1 cellular context compared by ENCODE assay signal in genomic region chr5:141681695-141682641, GRCh38.
A peak's percentile ranks its signal among the peaks of the same experiment; 100 is the strongest.
TF ChIP-seq lines count a peak whose summit lies in the region.

TSS of gene ARAP3 (minus strand) at chr5:141682230. CDS start at chr5:141680486, 1,744 bp downstream.

TF ChIP-seq in K562, 482 proteins besides CTCF, POLR2A, EP300 and RAD21 (continued from another document and continues in another):
- no peak for TF ChIP-seq ZNF277 (CRISPR knock-in tag; IDR thresholded peaks at IDR 0.05; ENCODE audit: borderline replicate concordance)
- TF ChIP-seq TBL1XR1 (IDR thresholded peaks at IDR 0.05; ENCODE audit: low read length in 2 of 2), result peak in 1 of 2 experiments; percentile 48; a peak in 1 of 4 replicates
- peak; percentile 85 to 93; a peak in 3 of 4 replicates for TF ChIP-seq UBTF (IDR thresholded peaks at IDR 0.05; ENCODE audit: borderline replicate concordance in 1 of 2, low read depth in 2 of 2, low read length in 2 of 2)
- TF ChIP-seq NFYB (IDR thresholded peaks at IDR 0.05; ENCODE audit: extremely low read depth, insufficient read length), result no peak
- peak; percentile 90 for TF ChIP-seq MGA (IDR thresholded peaks at IDR 0.05)
- no peak for TF ChIP-seq THRAP3 (IDR thresholded peaks at IDR 0.05; ENCODE audit: borderline replicate concordance)
- TF ChIP-seq KLF10 (CRISPR knock-in tag; IDR thresholded peaks at IDR 0.05), result no peak
- TF ChIP-seq ATF7 (IDR thresholded peaks at IDR 0.05), result 0 out of 2 replicates have a peak, but pooled peaks have one; percentile 12
- TF ChIP-seq EP400 (IDR thresholded peaks at IDR 0.05), result 0 out of 2 replicates have a peak, but pooled peaks have one; percentile 7
- peak; percentile 46 for TF ChIP-seq DPF2 (IDR thresholded peaks at IDR 0.05)
- TF ChIP-seq BHLHE40 (IDR thresholded peaks at IDR 0.05; ENCODE audit: low read length), result peak; percentile 59
- TF ChIP-seq LCOR (CRISPR knock-in tag; IDR thresholded peaks at IDR 0.05), result peak; percentile 90
- 0 out of 2 replicates have a peak, but pooled peaks have one; percentile 26 for TF ChIP-seq ZNF263 (CRISPR knock-in tag; IDR thresholded peaks at IDR 0.05; ENCODE audit: borderline replicate concordance)
- peak; percentile 62; the same call in 1 of the 2 replicates for TF ChIP-seq GTF2E2 (tag; IDR thresholded peaks at IDR 0.05)
- 0 out of 4 replicates have a peak, but pooled peaks of 1 of the 2 experiments have one; percentile 13 for TF ChIP-seq KDM4B (IDR thresholded peaks at IDR 0.05; ENCODE audit: borderline replicate concordance in 2 of 2, low read depth in 1 of 2)
- no peak for TF ChIP-seq E2F8 (IDR thresholded peaks at IDR 0.05; ENCODE audit: low read depth, partially characterized antibody)
- peak; percentile 62; the same call in 1 of the 2 replicates for TF ChIP-seq E2F3 (CRISPR knock-in tag; IDR thresholded peaks at IDR 0.05)
- 0 out of 2 replicates have a peak, but pooled peaks have one; percentile 60 for TF ChIP-seq THRB (CRISPR knock-in tag; conservative IDR thresholded peaks at IDR 0.05)
- TF ChIP-seq KAT7 (CRISPR knock-in tag; IDR thresholded peaks at IDR 0.05; ENCODE audit: borderline replicate concordance), result peak; percentile 53; the same call in 1 of the 2 replicates
- TF ChIP-seq CTBP1 (IDR thresholded peaks at IDR 0.05; ENCODE audit: borderline replicate concordance), result peak; percentile 30; the same call in 1 of the 2 replicates
- 0 out of 2 replicates have a peak, but pooled peaks have one; percentile 37 for TF ChIP-seq ZNF696 (CRISPR knock-in tag; conservative IDR thresholded peaks at IDR 0.05)
- TF ChIP-seq ZNF12 (CRISPR knock-in tag; IDR thresholded peaks at IDR 0.05), result 0 out of 2 replicates have a peak, but pooled peaks have one; percentile 61
- TF ChIP-seq PHF21A (IDR thresholded peaks at IDR 0.05; ENCODE audit: borderline replicate concordance, low read depth), result peak; percentile 45; the same call in 1 of the 2 replicates
- TF ChIP-seq MYNN (IDR thresholded peaks at IDR 0.05), result peak; percentile 86
- no peak for TF ChIP-seq MYNN (CRISPR knock-in tag; IDR thresholded peaks at IDR 0.05)
- no peak for TF ChIP-seq ILF3 (IDR thresholded peaks at IDR 0.05; ENCODE audit: borderline replicate concordance)
- no peak for TF ChIP-seq GTF2F1 (IDR thresholded peaks at IDR 0.05; ENCODE audit: low read depth, low read length)
- TF ChIP-seq BRF2 (IDR thresholded peaks at IDR 0.05; ENCODE audit: borderline replicate concordance, insufficient read depth, insufficient read length), result no peak
- TF ChIP-seq E2F5 (CRISPR knock-in tag; IDR thresholded peaks at IDR 0.05), result no peak
- no peak for TF ChIP-seq DLX4 (CRISPR knock-in tag; IDR thresholded peaks at IDR 0.05)
- TF ChIP-seq ELF4 (CRISPR knock-in tag; IDR thresholded peaks at IDR 0.05), result peak; percentile 82
- 0 out of 2 replicates have a peak, but pooled peaks have one; percentile 45 for TF ChIP-seq NBN (IDR thresholded peaks at IDR 0.05; ENCODE audit: low read depth)
- TF ChIP-seq SIX5 (IDR thresholded peaks at IDR 0.05; ENCODE audit: borderline replicate concordance in 1 of 2, insufficient read depth in 1 of 2, low read depth in 1 of 2, low read length in 2 of 2), result no peak
- TF ChIP-seq KLF13 (tag; IDR thresholded peaks at IDR 0.05; ENCODE audit: borderline replicate concordance, low read depth), result 0 out of 2 replicates have a peak, but pooled peaks have one; percentile 38
- peak; percentile 39; the same call in 1 of the 2 replicates for TF ChIP-seq JUN (IDR thresholded peaks at IDR 0.05; ENCODE audit: borderline replicate concordance, low read depth, low read length)
- no peak for TF ChIP-seq JUN (CRISPR knock-in tag; IDR thresholded peaks at IDR 0.05; ENCODE audit: borderline replicate concordance)
- TF ChIP-seq MCM5 (IDR thresholded peaks at IDR 0.05; ENCODE audit: low read depth), result no peak
